ENCODE assay signal across 10 cellular contexts in genomic region chr10:79147796-79148451, GRCh38.
A peak's percentile ranks its signal among the peaks of the same experiment; 100 is the strongest.
DNase-seq lines count a peak whose midpoint lies in the region; ATAC-seq and TF ChIP-seq lines count a peak whose summit lies in the region.
"Had no signal": no experiment of that assay in that cellular context is flagged by ENCODE, and none has a peak within 500 bp of the region (broad histone marks: within the 10 kb centered on the region; RNA-seq: fewer than 3 reads in every experiment).

No MANE protein-coding gene starts in this region.

- H3K4me1 Mint-ChIP-seq in GM23338: peaks cover 36% of the 10 kb centered on the region
- H3K4me1 Mint-ChIP-seq in activated T-helper 1 cell treated with anti-CD3 and anti-CD28 coated beads, Interleukin-12 subunit alpha, Interleukin-12 subunit beta, Interleukin-2, Interleukin-4 antibody, amounts not matched to agents 30 ng/mL and 10 ng/mL and 1 ng/mL, durations not matched to agents 14 hours and 24 hours and 36 hours (ENCODE audit: low read depth): peaks cover 56% of the 10 kb centered on the region

- TF ChIP-seq POLR2A in spleen (IDR thresholded peaks at IDR 0.05): no peak

- H3K9me2 ChIP-seq in GM23338 (ENCODE audit: insufficient read depth) (no peaks in the 10 kb centered on the region), hepatocyte (replicated peaks; ENCODE audit: insufficient read depth) (no peaks in the 10 kb centered on the region)

- H3K4me1 ChIP-seq in GM23338 (ENCODE audit: insufficient read depth) (peaks cover 18% of the 10 kb centered on the region; the same call in 1 of the 2 replicates), hepatocyte (ENCODE audit: insufficient read depth) (peaks cover 39% of the 10 kb centered on the region), spleen (peaks cover 57 to 100% (median 93%) of the 10 kb centered on the region in 6 donors)

- DNase-seq in GM23338 (ENCODE audit: low spot score) (no peak), hepatocyte (ENCODE audit: low spot score) (no peak), spleen (no peak), NCI-H748 treated with DMSO at 0.1 percent for 48 hours (lab: John Stamatoyannopoulos, UW) (no peak)
- DNase-seq in activated T-helper 1 cell treated with anti-CD3 and anti-CD28 coated beads, Interleukin-12 subunit alpha, Interleukin-12 subunit beta, Interleukin-2, Interleukin-4 antibody, amounts not matched to agents 30 ng/mL and 10 ng/mL and 1 ng/mL, durations not matched to agents 14 hours and 24 hours and 36 hours (ENCODE audit: low spot score): no peak
- DNase-seq in stimulated activated naive CD4-positive, alpha-beta T cell treated with Interleukin-2 at 50 U/mL for 16 hours (lab: John Stamatoyannopoulos, UW): no peak
- DNase-seq: activated CD4-positive, alpha-beta T cell treated with anti-CD3 and anti-CD28 coated beads, Interleukin-2, amount 10 ng/mL, durations not matched to agents 24 days and 14 days; GDM1 had no signal

- peaks cover 2% of the 10 kb centered on the region; the same call in 2 of the 3 replicates for H3K36me3 Mint-ChIP-seq in GM23338 (ENCODE audit: low read depth)
- peaks cover 1% of the 10 kb centered on the region for H3K36me3 Mint-ChIP-seq in activated T-helper 1 cell treated with anti-CD3 and anti-CD28 coated beads, Interleukin-12 subunit alpha, Interleukin-12 subunit beta, Interleukin-2, Interleukin-4 antibody, amounts not matched to agents 30 ng/mL and 10 ng/mL and 1 ng/mL, durations not matched to agents 14 hours and 24 hours and 36 hours (ENCODE audit: low read depth)

- ATAC-seq in GM23338 (no peak), GM18867 (IDR thresholded peaks at IDR 0.05; ENCODE audit: unreplicated experiment) (no peak), HG03378 (IDR thresholded peaks at IDR 0.05; ENCODE audit: unreplicated experiment) (no peak)

- H3K27ac Mint-ChIP-seq in GM23338: peak overlapping the region; percentile 34; the same call in 1 of the 2 replicates
- H3K27ac Mint-ChIP-seq in activated T-helper 1 cell treated with anti-CD3 and anti-CD28 coated beads, Interleukin-12 subunit alpha, Interleukin-12 subunit beta, Interleukin-2, Interleukin-4 antibody, amounts not matched to agents 30 ng/mL and 10 ng/mL and 1 ng/mL, durations not matched to agents 14 hours and 24 hours and 36 hours: peak overlapping the region; percentile 6

- H3K27me3 ChIP-seq in GM23338 (ENCODE audit: insufficient read depth) (no peaks in the 10 kb centered on the region), hepatocyte (no peaks in the 10 kb centered on the region), spleen (replicated peaks in 1 of 7) (no peaks in the 10 kb centered on the region)

- H3K4me2 ChIP-seq in GM23338: no peak overlapping the region
- no peak overlapping the region for H3K4me2 ChIP-seq in hepatocyte

- H3K9me3 Mint-ChIP-seq in GM23338: no peaks in the 10 kb centered on the region
- no peaks in the 10 kb centered on the region for H3K9me3 Mint-ChIP-seq in activated T-helper 1 cell treated with anti-CD3 and anti-CD28 coated beads, Interleukin-12 subunit alpha, Interleukin-12 subunit beta, Interleukin-2, Interleukin-4 antibody, amounts not matched to agents 30 ng/mL and 10 ng/mL and 1 ng/mL, durations not matched to agents 14 hours and 24 hours and 36 hours
- H3K9me3 Mint-ChIP-seq: activated CD4-positive, alpha-beta T cell treated with anti-CD3 and anti-CD28 coated beads, Interleukin-2, amount 10 ng/mL, durations not matched to agents 24 days and 14 days had no signal

- 69% methylated on average over 7 of the region's 7 CpGs for WGBS in hepatocyte (ENCODE audit: low lambda C conversion rate, missing lambda C conversion rate)
- WGBS in spleen, 5 donors: 32 to 44% (median 36%) methylated on average over 5 to 7 of the region's 7 CpGs

- no peak overlapping the region for H3K4me3 Mint-ChIP-seq in GM23338
- no peak overlapping the region for H3K4me3 Mint-ChIP-seq in activated T-helper 1 cell treated with anti-CD3 and anti-CD28 coated beads, Interleukin-12 subunit alpha, Interleukin-12 subunit beta, Interleukin-2, Interleukin-4 antibody, amounts not matched to agents 30 ng/mL and 10 ng/mL and 1 ng/mL, durations not matched to agents 14 hours and 24 hours and 36 hours
- H3K4me3 Mint-ChIP-seq: activated CD4-positive, alpha-beta T cell treated with anti-CD3 and anti-CD28 coated beads, Interleukin-2, amount 10 ng/mL, durations not matched to agents 24 days and 14 days had no signal

- H3K4me3 ChIP-seq in GM23338 (no peak overlapping the region), hepatocyte (no peak overlapping the region), spleen (no peak overlapping the region)

- H2AFZ ChIP-seq in GM23338 (no peak overlapping the region), hepatocyte (no peak overlapping the region)

- no peaks in the 10 kb centered on the region for H3K36me3 ChIP-seq in GM23338 (ENCODE audit: insufficient read depth)
- no peaks in the 10 kb centered on the region for H3K36me3 ChIP-seq in hepatocyte (replicated peaks; ENCODE audit: insufficient read depth, low read depth)
- H3K36me3 ChIP-seq in spleen: peaks cover 0 to 15% (median 0%) of the 10 kb centered on the region in 6 donors

- 0 out of 2 replicates have a peak, but pooled peaks cover 4% of the 10 kb centered on the region for H3K79me2 ChIP-seq in GM23338 (replicated peaks; ENCODE audit: insufficient read depth)
- peaks cover 80% of the 10 kb centered on the region for H3K79me2 ChIP-seq in hepatocyte

- no peaks in the 10 kb centered on the region for H3F3A ChIP-seq in GM23338 (replicated peaks; ENCODE audit: low read depth)

- peaks cover 18% of the 10 kb centered on the region for H3K27me3 Mint-ChIP-seq in GM23338 (ENCODE audit: insufficient read depth, low read depth, poor library complexity)
- peaks cover 2% of the 10 kb centered on the region for H3K27me3 Mint-ChIP-seq in activated T-helper 1 cell treated with anti-CD3 and anti-CD28 coated beads, Interleukin-12 subunit alpha, Interleukin-12 subunit beta, Interleukin-2, Interleukin-4 antibody, amounts not matched to agents 30 ng/mL and 10 ng/mL and 1 ng/mL, durations not matched to agents 14 hours and 24 hours and 36 hours (ENCODE audit: insufficient read depth)
- H3K27me3 Mint-ChIP-seq: activated CD4-positive, alpha-beta T cell treated with anti-CD3 and anti-CD28 coated beads, Interleukin-2, amount 10 ng/mL, durations not matched to agents 24 days and 14 days had no signal

- no peaks in the 10 kb centered on the region for H4K20me1 ChIP-seq in GM23338 (replicated peaks; ENCODE audit: insufficient read depth)
- peaks cover 62% of the 10 kb centered on the region for H4K20me1 ChIP-seq in hepatocyte (ENCODE audit: insufficient read depth, poor library complexity, severe bottlenecking)

- no peak for TF ChIP-seq CTCF in GM23338 (conservative IDR thresholded peaks at IDR 0.05; ENCODE audit: low read depth in 2 of 2)
- TF ChIP-seq CTCF in hepatocyte (IDR thresholded peaks at IDR 0.05; ENCODE audit: poor library complexity): no peak
- no peak for TF ChIP-seq CTCF in spleen (IDR thresholded peaks at IDR 0.05 in 8 of 11, conservative IDR thresholded peaks at IDR 0.05 in 3 of 11)

- no peak overlapping the region for H3K27ac ChIP-seq in GM23338 (ENCODE audit: low read depth)
- peak overlapping the region; percentile 90 for H3K27ac ChIP-seq in hepatocyte
- peak overlapping the region; percentile 68 to 95 (median 88) for H3K27ac ChIP-seq in spleen

- intact Hi-C loops in activated T-helper 1 cell treated with anti-CD3 and anti-CD28 coated beads, Interleukin-12 subunit alpha, Interleukin-12 subunit beta, Interleukin-2, Interleukin-4 antibody, amounts not matched to agents 30 ng/mL and 10 ng/mL and 1 ng/mL, durations not matched to agents 14 hours and 24 hours and 36 hours (cut with micrococcal nuclease): no loop called here
- intact Hi-C loops in spleen (cut with DNase I; ENCODE audit: low total_unique reads): no loop called here

- H3K9me3 ChIP-seq in hepatocyte (ENCODE audit: low read depth): no peaks in the 10 kb centered on the region
- H3K9me3 ChIP-seq in spleen: no peaks in the 10 kb centered on the region

TF ChIP-seq in GM23338, 12 proteins besides CTCF, POLR2A, EP300 and RAD21:
- TF ChIP-seq ZNF114 (CRISPR knock-in tag; IDR thresholded peaks at IDR 0.05) (no peak), NANOG (IDR thresholded peaks at IDR 0.05; ENCODE audit: borderline replicate concordance) (no peak), REST (IDR thresholded peaks at IDR 0.05; ENCODE audit: unreplicated experiment) (no peak), STAT1 (IDR thresholded peaks at IDR 0.05; ENCODE audit: unreplicated experiment) (no peak), JUNB (IDR thresholded peaks at IDR 0.05; ENCODE audit: unreplicated experiment) (no peak)
